14 cellular contexts compared by ENCODE assay signal in genomic region chr3:71547254-71548198, GRCh38. TPM values are rescaled to one million over a fixed set of nuclear protein-coding genes. Genes with fewer than 3 reads are reported as not detected.
DNase-seq lines count a peak whose midpoint lies in the region; ATAC-seq and TF ChIP-seq lines count a peak whose summit lies in the region.
"Had no signal": no experiment of that assay in that cellular context is flagged by ENCODE, and none has a peak within 500 bp of the region (broad histone marks: within the 10 kb centered on the region; RNA-seq: fewer than 3 reads in every experiment).

No MANE protein-coding gene starts in this region.

- TF ChIP-seq POLR2A in NB4 (IDR thresholded peaks at IDR 0.05; ENCODE audit: extremely low read depth, insufficient read length) = no peak
- TF ChIP-seq POLR2A in prostate gland (IDR thresholded peaks at IDR 0.05) = no peak

- no peaks in the 10 kb centered on the region for H3K9me3 Mint-ChIP-seq in dendritic cell treated with granulocyte-macrophage colony-stimulating factor and Interleukin-4, amounts not matched to agents 40 ng/mL and 50 ng/mL, for 4 days

- H3K36me3 ChIP-seq in lung (ENCODE audit: control insufficient read depth in 2 of 2, insufficient read depth in 2 of 2, low read length in 2 of 2) = no peaks in the 10 kb centered on the region
- no peaks in the 10 kb centered on the region for H3K36me3 ChIP-seq in prostate gland
- H3K36me3 ChIP-seq: SJCRH30 had no signal

- H3K9me3 ChIP-seq in lung (ENCODE audit: control insufficient read depth in 2 of 2, insufficient read depth in 1 of 2, low read length in 1 of 2) (peaks cover 0 to 3% of the 10 kb centered on the region in 2 donors), prostate gland (no peaks in the 10 kb centered on the region)
- H3K9me3 ChIP-seq: SJCRH30 had no signal

- DNase-seq in NB4 (ENCODE audit: low read depth) (peak; percentile 90), lung (ENCODE audit: low spot score) (no peak), NCI-H1694 (lab: John Stamatoyannopoulos, UW) (no peak), prostate gland (ENCODE audit: low spot score) (no peak)
- DNase-seq: activated CD8-positive, alpha-beta memory T cell treated with anti-CD3 and anti-CD28 coated beads, Interleukin-2, amount 50 U/mL, for 48 hours; amniotic stem cell; effector memory CD4-positive, alpha-beta T cell; NCI-H1048; NCI-H446; SJCRH30 had no signal

- H3K27ac ChIP-seq in 22Rv1 = peak overlapping the region; percentile 14; the same call in 1 of the 2 replicates
- peak overlapping the region in 1 of 2 donors; percentile 80 for H3K27ac ChIP-seq in lung (ENCODE audit: low read depth in 1 of 2, low read length in 1 of 2)
- H3K27ac ChIP-seq in prostate gland = peak overlapping the region in 1 of 2 donors; percentile 19
- H3K27ac ChIP-seq: SJCRH30 had no signal

- H3K4me3 Mint-ChIP-seq in dendritic cell treated with granulocyte-macrophage colony-stimulating factor and Interleukin-4, amounts not matched to agents 40 ng/mL and 50 ng/mL, for 4 days = no peak overlapping the region

- H3K27me3 Mint-ChIP-seq in dendritic cell treated with granulocyte-macrophage colony-stimulating factor and Interleukin-4, amounts not matched to agents 40 ng/mL and 50 ng/mL, for 4 days = no peaks in the 10 kb centered on the region

- no peaks in the 10 kb centered on the region for H3K36me3 Mint-ChIP-seq in dendritic cell treated with granulocyte-macrophage colony-stimulating factor and Interleukin-4, amounts not matched to agents 40 ng/mL and 50 ng/mL, for 4 days (ENCODE audit: low read depth)

- H3K4me3 ChIP-seq in NB4 (ENCODE audit: low read depth, low read length) (no peak overlapping the region), lung (no peak overlapping the region), prostate gland (no peak overlapping the region)
- H3K4me3 ChIP-seq: SJCRH30 had no signal

- H3K4me1 ChIP-seq in lung (ENCODE audit: control insufficient read depth in 2 of 2, insufficient read depth in 2 of 2, low read length in 2 of 2) (peaks cover 0 to 13% of the 10 kb centered on the region in 2 donors), prostate gland (replicated peaks) (peaks cover 3% of the 10 kb centered on the region)
- H3K4me1 ChIP-seq: SJCRH30 had no signal

- no peaks in the 10 kb centered on the region for H3K27me3 ChIP-seq in lung (ENCODE audit: control insufficient read depth, insufficient read depth)
- no peaks in the 10 kb centered on the region for H3K27me3 ChIP-seq in prostate gland (replicated peaks; ENCODE audit: insufficient read depth)
- H3K27me3 ChIP-seq: SJCRH30 had no signal

- peaks cover 46% of the 10 kb centered on the region for H3K4me1 Mint-ChIP-seq in dendritic cell treated with granulocyte-macrophage colony-stimulating factor and Interleukin-4, amounts not matched to agents 40 ng/mL and 50 ng/mL, for 4 days (ENCODE audit: low read depth)

- ATAC-seq in lung (ENCODE audit: insufficient read depth, low FRiP score) (peak; percentile 61), GM18870 (IDR thresholded peaks at IDR 0.05; ENCODE audit: unreplicated experiment) (no peak), GM21360 (IDR thresholded peaks at IDR 0.05; ENCODE audit: unreplicated experiment) (no peak)

- TF ChIP-seq CTCF in 22Rv1 (IDR thresholded peaks at IDR 0.05) (no peak), NB4 (IDR thresholded peaks at IDR 0.05; ENCODE audit: low read depth, low read length) (no peak), lung (IDR thresholded peaks at IDR 0.05; ENCODE audit: control extremely low read depth, extremely low read depth) (no peak), prostate gland (IDR thresholded peaks at IDR 0.05) (no peak)

- 41 to 71% methylated on average over 4 of the region's 4 CpGs for WGBS in lung, 2 donors
- 68% methylated on average over 4 of the region's 4 CpGs for WGBS in prostate gland

- peak overlapping the region; percentile 66 for H3K27ac Mint-ChIP-seq in dendritic cell treated with granulocyte-macrophage colony-stimulating factor and Interleukin-4, amounts not matched to agents 40 ng/mL and 50 ng/mL, for 4 days

- intact Hi-C loops in dendritic cell treated with granulocyte-macrophage colony-stimulating factor and Interleukin-4, amounts not matched to agents 40 ng/mL and 50 ng/mL, for 4 days (cut with micrococcal nuclease) = loop anchor here (5.0 kb wide), 1 partner anchor 90 kb away; no protein-coding TSS in a partner anchor
- intact Hi-C loops in prostate gland (cut with DNase I) = no loop called here

RNA-seq across cellular contexts. Expression of gene FOXP1, which starts 36.0 kb away (rescaled TPM):
- total RNA-seq in lung (100 to 1,000 TPM; 121 to 287 TPM), prostate gland (100 to 1,000 TPM; 133 to 156 TPM)
- 10 to 100 TPM; 13.8 to 26.5 TPM for polyA plus RNA-seq in lung
